Comparison of ENCODE assay signal across 16 cellular contexts in genomic region chr11:125174686-125175085, GRCh38. TPM values are rescaled to one million over a fixed set of nuclear protein-coding genes. Genes with fewer than 3 reads are reported as not detected.
DNase-seq lines count a peak whose midpoint lies in the region; ATAC-seq and TF ChIP-seq lines count a peak whose summit lies in the region.
"Had no signal": no experiment of that assay in that cellular context is flagged by ENCODE, and none has a peak within 500 bp of the region (broad histone marks: within the 10 kb centered on the region; RNA-seq: fewer than 3 reads in every experiment).

No MANE protein-coding gene starts in this region.

- no peak overlapping the region for H3K27ac ChIP-seq in A673 (ENCODE audit: low read depth, low read length, poor library complexity, severe bottlenecking)
- no peak overlapping the region for H3K27ac ChIP-seq in RWPE2 (ENCODE audit: poor library complexity, severe bottlenecking)
- H3K27ac ChIP-seq in adrenal gland: no peak overlapping the region
- H3K27ac ChIP-seq: 22Rv1, A549, HL-60 had no signal

- TF ChIP-seq CTCF in A673 (conservative IDR thresholded peaks at IDR 0.05; ENCODE audit: low read depth, low read length) (no peak), RWPE2 (IDR thresholded peaks at IDR 0.05; ENCODE audit: poor library complexity, severe bottlenecking) (no peak), adrenal gland (IDR thresholded peaks at IDR 0.05) (no peak)

- no peak for TF ChIP-seq POLR2A in adrenal gland (IDR thresholded peaks at IDR 0.05)

- POLR2A ChIA-PET in A673 (lab: Charles Lee; ENCODE audit: low non-redundant PET): no interaction called here

- DNase-seq in DMS 273 (lab: John Stamatoyannopoulos, UW; ENCODE audit: unreplicated experiment): peak; percentile 25
- no peak for DNase-seq in DMS 273 treated with DMSO at 0.1 percent for 48 hours (lab: John Stamatoyannopoulos, UW)
- DNase-seq in A673 (ENCODE audit: low spot score): peak; percentile 45
- DNase-seq in RWPE2 (ENCODE audit: low spot score): peak; percentile 44
- peak; percentile 76 for DNase-seq in mesenteric fat pad (ENCODE audit: low spot score)
- DNase-seq in ecto neural progenitor cell (ENCODE audit: low spot score): no peak
- DNase-seq in adrenal gland: no peak
- DNase-seq: C1 segment of cervical spinal cord; CD4-positive, CD25-positive, alpha-beta regulatory T cell; CD8-positive, alpha-beta memory T cell; H9 had no signal

- intact Hi-C loops in A673 (cut with micrococcal nuclease; ENCODE audit: unreplicated experiment): no loop called here
- intact Hi-C loops in adrenal gland (cut with DNase I): no loop called here

- CTCF ChIA-PET in A673 (lab: Charles Lee): no interaction called here

- H3K4me1 ChIP-seq in A673 (ENCODE audit: insufficient read depth, low read length, poor library complexity, severe bottlenecking) (peaks cover 20% of the 10 kb centered on the region), RWPE2 (ENCODE audit: insufficient read depth, poor library complexity, severe bottlenecking) (no peaks in the 10 kb centered on the region), adrenal gland (replicated peaks in 1 of 2) (peaks cover 0 to 2% of the 10 kb centered on the region in 2 donors)
- H3K4me1 ChIP-seq: A549, Caco-2 had no signal

- H3K36me3 ChIP-seq in A673 (ENCODE audit: insufficient read depth, low read length, poor library complexity, severe bottlenecking) (no peaks in the 10 kb centered on the region), RWPE2 (ENCODE audit: low read depth) (no peaks in the 10 kb centered on the region), adrenal gland (replicated peaks in 1 of 2) (no peaks in the 10 kb centered on the region)

- BruUV-seq in A673 (replicated peaks; lab: Mats Ljungman, UMichigan): no TSS peak

- ATAC-seq in RWPE2 (ENCODE audit: low read depth) (no peak), HG02885 (IDR thresholded peaks at IDR 0.05; ENCODE audit: poor library complexity, unreplicated experiment) (no peak)
- ATAC-seq: A549 had no signal

- WGBS in adrenal gland, 4 donors: 81 to 91% (median 85%) methylated on average over 4 to 8 of the region's 8 CpGs

- H3K9me3 ChIP-seq in A673 (ENCODE audit: low read depth, low read length, poor library complexity, severe bottlenecking) (no peaks in the 10 kb centered on the region), RWPE2 (ENCODE audit: severe bottlenecking) (no peaks in the 10 kb centered on the region), adrenal gland (replicated peaks in 1 of 3) (no peaks in the 10 kb centered on the region)
- H3K9me3 ChIP-seq: A549 had no signal

- H3K4me3 ChIP-seq in A673 (ENCODE audit: low read depth, low read length, poor library complexity, severe bottlenecking): no peak overlapping the region
- no peak overlapping the region for H3K4me3 ChIP-seq in RWPE2 (ENCODE audit: severe bottlenecking)
- no peak overlapping the region for H3K4me3 ChIP-seq in adrenal gland
- H3K4me3 ChIP-seq: A549 had no signal

- H3K27me3 ChIP-seq in A673 (replicated peaks; ENCODE audit: insufficient read depth, low read depth, low read length, poor library complexity) (no peaks in the 10 kb centered on the region), RWPE2 (ENCODE audit: insufficient read depth, poor library complexity, severe bottlenecking) (no peaks in the 10 kb centered on the region), adrenal gland (no peaks in the 10 kb centered on the region)

RNA-seq across cellular contexts. Expression of gene PKNOX2, which starts 10.1 kb away (rescaled TPM):
- total RNA-seq in A673 (2021): 1.1 and 1.4 TPM in 2 replicates
- 2.6 TPM for total RNA-seq in mesenteric fat pad
- 10 to 100 TPM in 5 of 8 donors, 1 to 10 TPM in 3; 1.8 to 34.7 (median 11.1) TPM for total RNA-seq in adrenal gland
- polyA plus RNA-seq in adrenal gland: 1 to 10 TPM; 2.0 to 2.7 (median 2.0) TPM
- total RNA-seq: Caco-2; CD4-positive, CD25-positive, alpha-beta regulatory T cell; CD8-positive, alpha-beta memory T cell had no signal
- polyA plus RNA-seq: A549; CD4-positive, CD25-positive, alpha-beta regulatory T cell; CD8-positive, alpha-beta memory T cell had no signal

Comparison
In these comparisons a context has a peak if more than half of its experiments do, and no peak if none do; other contexts are left out.
1. DNase-seq: peak in DMS 273 (single experiment), A673 (single experiment), RWPE2 (single experiment) and mesenteric fat pad (single experiment); none in DMS 273 treated with DMSO at 0.1 percent for 48 hours (single experiment), ecto neural progenitor cell (single experiment) and adrenal gland (0 of 7).